Comparison of ENCODE assay signal across 14 cellular contexts in the genomic region with DNA sequence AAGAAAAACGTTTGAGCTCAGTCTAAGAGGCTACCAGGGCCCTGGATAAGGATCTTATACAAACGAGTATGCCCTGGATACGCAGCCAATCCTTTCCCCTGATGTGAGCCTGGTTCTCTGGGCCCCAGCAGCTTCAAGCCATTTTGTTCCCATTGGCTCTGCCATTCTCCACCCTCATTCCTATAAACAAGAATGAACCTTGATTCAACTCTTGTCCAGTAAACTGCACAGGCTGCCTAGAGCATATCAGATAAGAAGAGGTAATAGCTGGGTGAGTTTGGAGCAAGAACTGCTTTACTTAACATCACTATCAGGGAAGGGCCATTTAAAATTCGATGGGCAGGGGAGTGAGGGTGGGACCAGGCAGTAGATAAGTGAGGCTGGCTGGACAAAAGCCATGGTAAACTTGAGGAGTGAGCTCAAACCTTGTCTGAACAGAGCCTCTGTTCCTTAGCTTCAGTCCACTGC. TPM values are rescaled to one million over a fixed set of nuclear protein-coding genes. Genes with fewer than 3 reads are reported as not detected.
DNase-seq lines count a peak whose midpoint lies in the region; ATAC-seq, FAIRE-seq and TF ChIP-seq lines count a peak whose summit lies in the region.
"Had no signal": no experiment of that assay in that cellular context is flagged by ENCODE, and none has a peak within 500 bp of the region (broad histone marks: within the 10 kb centered on the region; RNA-seq: fewer than 3 reads in every experiment).

No MANE protein-coding gene starts in this region.

- no TSS peak for BruUV-seq in endothelial cell of umbilical vein (replicated peaks; lab: Mats Ljungman, UMichigan)

- POLR2A ChIA-PET in endothelial cell of umbilical vein (lab: Charles Lee) = interaction anchor here (0.6 to 1.7 kb wide), 2 partner anchors 10 to 20 kb away, joined by 3 to 6 read pairs; no protein-coding TSS in a partner anchor
- POLR2A ChIA-PET in naive thymus-derived CD4-positive, alpha-beta T cell (lab: Charles Lee) = interaction anchor here (0.7 to 24.2 kb wide), 6 partner anchors 7 to 386 kb away, joined by 3 to 1812 read pairs (median 40); a partner anchor contains a TSS

- H3K27ac ChIP-seq in 22Rv1 (peak overlapping the region; percentile 72), endothelial cell of umbilical vein (ENCODE audit: insufficient read depth, low read depth, low read length) (no peak overlapping the region), suprapubic skin (no peak overlapping the region)
- H3K27ac ChIP-seq in naive thymus-derived CD4-positive, alpha-beta T cell (ENCODE audit: low read depth, low read length) = no peak overlapping the region

- TF ChIP-seq POLR2A in endothelial cell of umbilical vein (IDR thresholded peaks at IDR 0.05; ENCODE audit: low read depth, low read length) = no peak
- no peak for TF ChIP-seq POLR2A in suprapubic skin (IDR thresholded peaks at IDR 0.05)

- CTCF ChIA-PET in endothelial cell of umbilical vein (lab: Charles Lee) = interaction anchor here (0.6 to 3.3 kb wide), 12 partner anchors 9 to 177 kb away, joined by 3 to 13 read pairs (median 4); a partner anchor contains a TSS
- CTCF ChIA-PET in naive thymus-derived CD4-positive, alpha-beta T cell (lab: Charles Lee) = interaction anchor here (0.6 to 2.7 kb wide), 5 partner anchors 9 to 1187 kb away, joined by 3 to 23 read pairs (median 4); no protein-coding TSS in a partner anchor

- peak overlapping the region in 8 of 9 donors; percentile 19 to 97 (median 72) for H3K27ac Mint-ChIP-seq in naive thymus-derived CD4-positive, alpha-beta T cell
- H3K27ac Mint-ChIP-seq: CD14-positive monocyte had no signal

- H3K27me3 ChIP-seq in endothelial cell of umbilical vein (ENCODE audit: control insufficient read depth in 2 of 2, insufficient read depth in 2 of 2, low read length in 2 of 2) (peaks cover 7 to 8% of the 10 kb centered on the region in 2 experiments), suprapubic skin (no peaks in the 10 kb centered on the region)
- H3K27me3 ChIP-seq in naive thymus-derived CD4-positive, alpha-beta T cell (ENCODE audit: control insufficient read depth in 2 of 2, insufficient read depth in 2 of 2, low read length in 2 of 2) = no peaks in the 10 kb centered on the region

- H3K4me1 ChIP-seq in endothelial cell of umbilical vein (ENCODE audit: control insufficient read depth, extremely low read depth, insufficient read depth, low read length) (peaks cover 13% of the 10 kb centered on the region), suprapubic skin (peaks cover 38% of the 10 kb centered on the region)
- peaks cover 26 to 43% of the 10 kb centered on the region in 2 donors for H3K4me1 ChIP-seq in naive thymus-derived CD4-positive, alpha-beta T cell (ENCODE audit: control insufficient read depth in 2 of 2, insufficient read depth in 2 of 2, low read length in 2 of 2)

- peaks cover 0 to 16% (median 5%) of the 10 kb centered on the region in 5 donors for H3K36me3 Mint-ChIP-seq in naive thymus-derived CD4-positive, alpha-beta T cell

- no peak for TF ChIP-seq EP300 in suprapubic skin (IDR thresholded peaks at IDR 0.05)

- peak overlapping the region in 2 of 10 donors; percentile 9 to 23 for H3K4me3 Mint-ChIP-seq in naive thymus-derived CD4-positive, alpha-beta T cell
- H3K4me3 Mint-ChIP-seq: activated T-cell treated with anti-CD3 and anti-CD28 coated beads, Interleukin-2, amount 50 U/mL, for 4 hours; CD14-positive monocyte had no signal

- no peak for ATAC-seq in naive thymus-derived CD4-positive, alpha-beta T cell
- ATAC-seq in HG03342 (IDR thresholded peaks at IDR 0.05; ENCODE audit: unreplicated experiment) = no peak
- ATAC-seq: activated T-cell treated with anti-CD3 and anti-CD28 coated beads, Interleukin-2, amount 50 U/mL, for 4 hours had no signal

- H3K79me2 ChIP-seq in endothelial cell of umbilical vein (ENCODE audit: control insufficient read depth, insufficient read depth, low read length) = no peaks in the 10 kb centered on the region

- TF ChIP-seq CTCF in 22Rv1 (IDR thresholded peaks at IDR 0.05) = no peak
- TF ChIP-seq CTCF in LNCaP clone FGC (IDR thresholded peaks at IDR 0.05; ENCODE audit: control insufficient read depth, extremely low read depth, insufficient read depth) = no peak
- TF ChIP-seq CTCF in endothelial cell of umbilical vein (IDR thresholded peaks at IDR 0.05; ENCODE audit: extremely low read depth in 1 of 2, insufficient read depth in 1 of 2, low read depth in 1 of 2, low read length in 2 of 2) = no peak
- no peak for TF ChIP-seq CTCF in suprapubic skin (IDR thresholded peaks at IDR 0.05)

- no peak for FAIRE-seq in endothelial cell of umbilical vein (lab: Jason Lieb, UNC)

- intact Hi-C loops in endothelial cell of umbilical vein (cut with micrococcal nuclease) = no loop called here
- intact Hi-C loops in naive thymus-derived CD4-positive, alpha-beta T cell (cut with micrococcal nuclease) = loop anchor here in 1 of 2 donors (1.0 kb wide), 1 partner anchor 11 kb away; no protein-coding TSS in a partner anchor

- H3K9me3 ChIP-seq in endothelial cell of umbilical vein (replicated peaks; ENCODE audit: control insufficient read depth, insufficient read depth, low read length) = no peaks in the 10 kb centered on the region
- H3K9me3 ChIP-seq in naive thymus-derived CD4-positive, alpha-beta T cell (ENCODE audit: control insufficient read depth in 2 of 3, low read length in 3 of 3) = no peaks in the 10 kb centered on the region
- no peaks in the 10 kb centered on the region for H3K9me3 ChIP-seq in suprapubic skin

- DNase-seq in LNCaP clone FGC (ENCODE audit: low read depth) = peak; percentile 97
- peak; percentile 63 for DNase-seq in endothelial cell of umbilical vein (ENCODE audit: low read depth, low spot score)
- DNase-seq in naive thymus-derived CD4-positive, alpha-beta T cell = no peak
- DNase-seq in middle frontal gyrus (ENCODE audit: extremely low spot score, low spot score) = no peak
- no peak for DNase-seq in suprapubic skin (ENCODE audit: low spot score in 2 of 2)
- DNase-seq in NCI-H2107 treated with DMSO at 0.1 percent for 48 hours (lab: John Stamatoyannopoulos, UW; ENCODE audit: unreplicated experiment) = no peak
- DNase-seq: activated T-cell treated with anti-CD3 and anti-CD28 coated beads, Interleukin-2, amount 50 U/mL, for 4 hours; effector CD8-positive, alpha-beta T cell; KBM-7; NCI-H82; retina had no signal

- no peaks in the 10 kb centered on the region for H3K27me3 Mint-ChIP-seq in naive thymus-derived CD4-positive, alpha-beta T cell

- H4K20me1 ChIP-seq in endothelial cell of umbilical vein (replicated peaks; ENCODE audit: control insufficient read depth, extremely low read depth, insufficient read depth, low read length) = no peaks in the 10 kb centered on the region

- no peaks in the 10 kb centered on the region for H3K9me1 ChIP-seq in endothelial cell of umbilical vein (replicated peaks; ENCODE audit: control insufficient read depth, extremely low read depth, insufficient read depth, low read length)

- WGBS in suprapubic skin = 15% methylated on average over 4 of the region's 4 CpGs

- dilution Hi-C loops in endothelial cell of umbilical vein (cut with MboI; ENCODE audit: extremely low pct_ligation_motif_present, low sequenced_read_pairs) = no loop called here

- no peak overlapping the region for H3K4me2 ChIP-seq in endothelial cell of umbilical vein (ENCODE audit: insufficient read depth, low read length)

- peaks cover 0 to 3% (median 0%) of the 10 kb centered on the region in 11 donors for H3K9me3 Mint-ChIP-seq in naive thymus-derived CD4-positive, alpha-beta T cell
- H3K9me3 Mint-ChIP-seq: activated T-cell treated with anti-CD3 and anti-CD28 coated beads, Interleukin-2, amount 50 U/mL, for 4 hours had no signal

- no peak overlapping the region for H2AFZ ChIP-seq in endothelial cell of umbilical vein (ENCODE audit: low read depth, low read length)

- H3K36me3 ChIP-seq in endothelial cell of umbilical vein (ENCODE audit: control insufficient read depth in 2 of 2, extremely low read depth in 1 of 2, insufficient read depth in 2 of 2, low read length in 2 of 2) = no peaks in the 10 kb centered on the region
- H3K36me3 ChIP-seq in naive thymus-derived CD4-positive, alpha-beta T cell (ENCODE audit: control insufficient read depth in 2 of 3, insufficient read depth in 3 of 3, low read length in 3 of 3) = peaks cover 0 to 2% (median 0%) of the 10 kb centered on the region in 3 experiments
- no peaks in the 10 kb centered on the region for H3K36me3 ChIP-seq in suprapubic skin

- H3K4me3 ChIP-seq in LNCaP clone FGC (ENCODE audit: low read depth, low read length) (no peak overlapping the region), endothelial cell of umbilical vein (replicated peaks in 1 of 3; ENCODE audit: insufficient read depth in 1 of 3, low read depth in 1 of 3, low read length in 3 of 3) (no peak overlapping the region), suprapubic skin (no peak overlapping the region)
- no peak overlapping the region for H3K4me3 ChIP-seq in naive thymus-derived CD4-positive, alpha-beta T cell (ENCODE audit: low read length)

- H3K4me1 Mint-ChIP-seq in naive thymus-derived CD4-positive, alpha-beta T cell = peaks cover 47 to 73% (median 70%) of the 10 kb centered on the region in 7 donors

- H3K9ac ChIP-seq in endothelial cell of umbilical vein (replicated peaks; ENCODE audit: extremely low read depth, insufficient read depth, low read length) = no peak overlapping the region

RNA-seq across cellular contexts. Expression of a gene that starts 11.3 kb away (rescaled TPM):
- total RNA-seq in endothelial cell of umbilical vein = 40.3 and 50.1 TPM in 2 replicates
- 35.6 and 59.0 TPM in 2 replicates for polyA plus RNA-seq in endothelial cell of umbilical vein
- polyA plus RNA-seq in endothelial cell of umbilical vein (2011; cell fraction: cytosol; rRNA removed) = 22.8 and 28.2 TPM in 2 replicates
- 16.8 and 17.3 TPM in 2 replicates for polyA plus RNA-seq in endothelial cell of umbilical vein (2011; cell fraction: nucleus; rRNA removed)
- 26.0 and 27.1 TPM in 2 replicates for polyA plus RNA-seq in endothelial cell of umbilical vein (2012)
- 50.2 and 51.0 TPM in 2 replicates for polyA minus RNA-seq in endothelial cell of umbilical vein
- polyA minus RNA-seq in endothelial cell of umbilical vein (2011; cell fraction: cytosol; rRNA and poly(A)+ RNA removed) = 11.2 TPM
- 17.3 and 21.6 TPM in 2 replicates for polyA minus RNA-seq in endothelial cell of umbilical vein (2011; cell fraction: nucleus; rRNA and poly(A)+ RNA removed)
- total RNA-seq in naive thymus-derived CD4-positive, alpha-beta T cell = 100 to 1,000 TPM; 141 to 654 (median 241) TPM
- polyA plus RNA-seq in naive thymus-derived CD4-positive, alpha-beta T cell = 100 to 1,000 TPM; 118 to 211 TPM
- total RNA-seq in suprapubic skin = 100 to 1,000 TPM; 160 to 319 (median 193) TPM

RNA-seq across cellular contexts. Expression of a gene that starts 34.3 kb away (rescaled TPM):
- total RNA-seq in endothelial cell of umbilical vein (0.11 TPM in 1 of 2 replicates, not detected in the other), suprapubic skin (10 to 100 TPM; 13.3 to 36.6 (median 22.9) TPM)
- polyA plus RNA-seq in endothelial cell of umbilical vein = 0.10 and 0.12 TPM in 2 replicates
- 0.09 and 0.14 TPM in 2 replicates for polyA plus RNA-seq in endothelial cell of umbilical vein (2011; cell fraction: cytosol; rRNA removed)
- polyA plus RNA-seq in endothelial cell of umbilical vein (2011; cell fraction: nucleus; rRNA removed) = 0.06 TPM in 1 of 2 replicates, not detected in the other
- 0.41 and 0.94 TPM in 2 replicates for polyA plus RNA-seq in endothelial cell of umbilical vein (2012)
- polyA minus RNA-seq in endothelial cell of umbilical vein = 0.23 TPM in 1 of 2 replicates, not detected in the other
- polyA minus RNA-seq in endothelial cell of umbilical vein (2011; cell fraction: cytosol; rRNA and poly(A)+ RNA removed) = not detected
- polyA minus RNA-seq in endothelial cell of umbilical vein (2011; cell fraction: nucleus; rRNA and poly(A)+ RNA removed) = not detected in 2 replicates
- total RNA-seq in naive thymus-derived CD4-positive, alpha-beta T cell = not detected
- polyA plus RNA-seq in naive thymus-derived CD4-positive, alpha-beta T cell = not detected
- polyA plus RNA-seq: CD14-positive monocyte had no signal

Comparison
In these comparisons a context has a peak if more than half of its experiments do, and no peak if none do; other contexts are left out.
1. DNase-seq: peak in LNCaP clone FGC (single experiment) and endothelial cell of umbilical vein (single experiment); none in naive thymus-derived CD4-positive, alpha-beta T cell (0 of 9), middle frontal gyrus (single experiment), suprapubic skin (0 of 2) and NCI-H2107 treated with DMSO at 0.1 percent for 48 hours (single experiment).
2. RNA of a gene that starts 34.3 kb away (total RNA-seq): 13.3 to 36.6 TPM in suprapubic skin; 0.11 TPM in endothelial cell of umbilical vein and not detected in naive thymus-derived CD4-positive, alpha-beta T cell; every median in the first group is over 10 times any median in the second.